ENCODE assay signal across 8 cellular contexts in genomic region chr14:31261859-31262739, GRCh38. TPM values are rescaled to one million over a fixed set of nuclear protein-coding genes. Genes with fewer than 3 reads are reported as not detected.
DNase-seq lines count a peak whose midpoint lies in the region; ATAC-seq, FAIRE-seq and TF ChIP-seq lines count a peak whose summit lies in the region.

No MANE protein-coding gene starts in this region.

- no peaks in the 10 kb centered on the region for H3K27me3 Mint-ChIP-seq in mesothelial cell of epicardium (ENCODE audit: low read depth)

- BruUV-seq in K562 (replicated peaks; lab: Mats Ljungman, UMichigan) = no TSS peak

- WGBS in K562 (ENCODE audit: insufficient coverage, low coverage, missing lambda C conversion rate) = 32% methylated on average over 6 of the region's 6 CpGs

- H3K9me3 ChIP-seq in K562 (replicated peaks; ENCODE audit: control insufficient read depth, insufficient read depth, low read depth, low read length) = no peaks in the 10 kb centered on the region
- H3K9me3 ChIP-seq in mucosa of rectum (ENCODE audit: control insufficient read depth in 2 of 2, low read length in 2 of 2) = no peaks in the 10 kb centered on the region
- no peaks in the 10 kb centered on the region for H3K9me3 ChIP-seq in mucosa of descending colon

- H3K27me3 ChIP-seq in K562 (ENCODE audit: control insufficient read depth in 2 of 2, insufficient read depth in 2 of 2, low read length in 2 of 2) = no peaks in the 10 kb centered on the region
- no peaks in the 10 kb centered on the region for H3K27me3 ChIP-seq in mucosa of rectum (ENCODE audit: control insufficient read depth in 2 of 2, insufficient read depth in 2 of 2, low read length in 2 of 2)

- POLR2A ChIA-PET in K562 (lab: Yijun Ruan, JAX) = interaction anchor here (0.6 to 0.9 kb wide), 2 partner anchors 8 to 56 kb away, joined by 3 to 4 read pairs; no protein-coding TSS in a partner anchor

- no peaks in the 10 kb centered on the region for H3K36me3 Mint-ChIP-seq in mesothelial cell of epicardium

- H3K9ac ChIP-seq in K562 (ENCODE audit: insufficient read depth in 1 of 2, low read depth in 2 of 2, low read length in 2 of 2) = no peak overlapping the region
- no peak overlapping the region for H3K9ac ChIP-seq in mucosa of rectum (ENCODE audit: low read depth in 1 of 2, low read length in 2 of 2)

- no peaks in the 10 kb centered on the region for H4K20me1 ChIP-seq in K562 (replicated peaks; ENCODE audit: control insufficient read depth, insufficient read depth, low read length)

- TF ChIP-seq POLR2A in K562 (conservative IDR thresholded peaks at IDR 0.05) = no peak

- H3K9me1 ChIP-seq in K562 (ENCODE audit: control insufficient read depth, insufficient read depth, low read length) = peaks cover 3% of the 10 kb centered on the region

- peak; percentile 87 for DNase-seq in COR-L47 (lab: John Stamatoyannopoulos, UW)
- DNase-seq in MV-4-11 (lab: John Stamatoyannopoulos, UW) = peak; percentile 70
- DNase-seq in K562 (ENCODE audit: extremely low read depth in 1 of 4, low spot score in 3 of 4) = no peak
- DNase-seq in mucosa of descending colon = no peak
- no peak for DNase-seq in activated T-cell treated with anti-CD3 and anti-CD28 coated beads, Interleukin-2, amount 50 U/mL, for 48 hours
- no peak for DNase-seq in mesothelial cell of epicardium (ENCODE audit: low spot score in 2 of 2, unreplicated experiment in 2 of 2)

- peaks cover 11% of the 10 kb centered on the region for H3K4me1 Mint-ChIP-seq in mesothelial cell of epicardium

- FAIRE-seq in K562 (lab: Jason Lieb, UNC) = no peak

- H3K36me3 ChIP-seq in K562 (ENCODE audit: control insufficient read depth, insufficient read depth, low read length) (no peaks in the 10 kb centered on the region), mucosa of rectum (ENCODE audit: control insufficient read depth in 2 of 2, insufficient read depth in 2 of 2, low read length in 2 of 2) (no peaks in the 10 kb centered on the region), mucosa of descending colon (ENCODE audit: low read depth) (no peaks in the 10 kb centered on the region)

- H3K27ac Mint-ChIP-seq in mesothelial cell of epicardium = no peak overlapping the region

- H3K4me3 ChIP-seq in K562 (no peak overlapping the region), mucosa of rectum (ENCODE audit: low read length in 2 of 2) (no peak overlapping the region), mucosa of descending colon (no peak overlapping the region)

- TF ChIP-seq EP300 in K562 (IDR thresholded peaks at IDR 0.05; ENCODE audit: low read length) = no peak

- no peaks in the 10 kb centered on the region for H3K79me2 ChIP-seq in K562 (ENCODE audit: control insufficient read depth, insufficient read depth, low read length)

- no peak overlapping the region for H3K4me2 ChIP-seq in K562 (ENCODE audit: insufficient read depth, low read length)

- H3K27ac ChIP-seq in K562 (ENCODE audit: extremely low read depth, low read depth, low read length) (no peak overlapping the region), mucosa of rectum (ENCODE audit: low read depth in 2 of 2, low read length in 2 of 2) (peak overlapping the region; percentile 10 to 23)

- ATAC-seq in K562 (no peak), HG03025 (IDR thresholded peaks at IDR 0.05; ENCODE audit: low FRiP score, unreplicated experiment) (no peak), mucosa of descending colon (no peak)

- peaks cover 6 to 8% of the 10 kb centered on the region in 2 experiments; a peak in 4 of 5 replicates for H3K4me1 ChIP-seq in K562 (replicated peaks in 1 of 2; ENCODE audit: control insufficient read depth in 2 of 2, insufficient read depth in 2 of 2, low read length in 2 of 2)
- H3K4me1 ChIP-seq in mucosa of rectum (ENCODE audit: control insufficient read depth in 2 of 2, insufficient read depth in 2 of 2, low read length in 2 of 2) = peaks cover 8 to 9% of the 10 kb centered on the region in 2 donors
- H3K4me1 ChIP-seq in mucosa of descending colon (ENCODE audit: low read depth) = peaks cover 12% of the 10 kb centered on the region

- no peak overlapping the region for H2AFZ ChIP-seq in K562 (ENCODE audit: low read depth, low read length)

- in situ Hi-C loops in K562 (cut with MboI) = no loop called here

- no peak for TF ChIP-seq RAD21 in K562 (CRISPR knock-in tag; conservative IDR thresholded peaks at IDR 0.05 in 1 of 2, IDR thresholded peaks at IDR 0.05 in 1 of 2)

- H3K4me3 Mint-ChIP-seq in mesothelial cell of epicardium = no peak overlapping the region

- intact Hi-C loops in K562 (cut with micrococcal nuclease) (no loop called here), mucosa of descending colon (cut with DNase I, micrococcal nuclease) (no loop called here)

- CTCF ChIA-PET in K562 (lab: Yijun Ruan, JAX; ENCODE audit: low intra/inter-chr PET ratio) = no interaction called here

- H3K9me3 Mint-ChIP-seq in mesothelial cell of epicardium = no peaks in the 10 kb centered on the region

- TF ChIP-seq CTCF in K562 (IDR thresholded peaks at IDR 0.05 in 2 of 3, conservative IDR thresholded peaks at IDR 0.05 in 1 of 3; ENCODE audit: insufficient read depth in 2 of 3, low read depth in 1 of 3, low read length in 3 of 3) (no peak), mucosa of descending colon (IDR thresholded peaks at IDR 0.05) (no peak), mesothelial cell of epicardium (IDR thresholded peaks at IDR 0.05; ENCODE audit: unreplicated experiment) (no peak)

TF ChIP-seq in K562, 482 proteins besides CTCF, POLR2A, EP300 and RAD21 (continues in another document):
- TF ChIP-seq RAD51 (IDR thresholded peaks at IDR 0.05; ENCODE audit: borderline replicate concordance, low read depth) (0 out of 2 replicates have a peak, but pooled peaks have one; percentile 33), TCF7 (IDR thresholded peaks at IDR 0.05; ENCODE audit: borderline replicate concordance) (no peak), ZNF75A (CRISPR knock-in tag; IDR thresholded peaks at IDR 0.05) (no peak), ADNP (tag; IDR thresholded peaks at IDR 0.05) (no peak), TFE3 (CRISPR knock-in tag; IDR thresholded peaks at IDR 0.05) (peak; percentile 37; the same call in 1 of the 2 replicates), PBX2 (CRISPR knock-in tag; IDR thresholded peaks at IDR 0.05; ENCODE audit: low read depth) (no peak), PBX2 (tag; conservative IDR thresholded peaks at IDR 0.05; ENCODE audit: low read depth) (peak; percentile 22; the same call in 1 of the 2 replicates)

RNA-seq across cellular contexts. Expression of gene HECTD1, which starts 54.5 kb away (rescaled TPM):
- total RNA-seq in K562 (2011; cell fraction: chromatin; rRNA removed; ENCODE audit: low replicate concordance) = 177 and 415 TPM in 2 replicates
- total RNA-seq in K562 (2011; cell fraction: nucleolus; rRNA removed) = 74.5 and 93.7 TPM in 2 replicates
- 146 and 178 TPM in 2 replicates for total RNA-seq in K562 (2011; cell fraction: nucleoplasm; rRNA removed)
- 78.1 and 78.8 TPM in 2 replicates for total RNA-seq in K562 (2014; rRNA removed)
- 111 and 118 TPM in 2 replicates for total RNA-seq in K562 (2014; rRNA removed; fragmentation: Illumina TruSeq; extraction: Trizol)
- total RNA-seq in K562 (2015; rRNA removed; fragmentation: Illumina TruSeq; extraction: Trizol) = 101 and 107 TPM in 2 replicates
- total RNA-seq in K562 (2021) = 90.4 and 90.9 TPM in 2 replicates
- 91.9 and 96.3 TPM in 2 replicates for polyA plus RNA-seq in K562 (2011; rRNA removed)
- 33.4 and 48.7 TPM in 2 replicates for polyA plus RNA-seq in K562 (2011; cell fraction: cytosol; rRNA removed)
- 139 and 144 TPM in 2 replicates for polyA plus RNA-seq in K562 (2011; cell fraction: nucleus; rRNA removed)
- polyA plus RNA-seq in K562 (2012) = 50.0 and 52.2 TPM in 2 replicates
- 56.5 and 62.8 TPM in 2 replicates for polyA plus RNA-seq in K562 (2014; fragmentation: Illumina TruSeq; extraction: Trizol)
- polyA plus RNA-seq in K562 (2014; fragmentation: Nextera tagmentation; extraction: Ambion mirVana) = 10 to 100 TPM; 27.9 to 37.2 TPM
- 47.9 and 48.0 TPM in 2 replicates for polyA plus RNA-seq in K562 (2014; rRNA removed)
- 333 and 390 TPM in 2 replicates for polyA minus RNA-seq in K562 (2011; rRNA and poly(A)+ RNA removed)
- 93.5 and 122 TPM in 2 replicates for polyA minus RNA-seq in K562 (2011; cell fraction: cytosol; rRNA and poly(A)+ RNA removed)
- polyA minus RNA-seq in K562 (2011; cell fraction: nucleus; rRNA and poly(A)+ RNA removed) = 108 and 146 TPM in 2 replicates
- total RNA-seq in mucosa of descending colon = 100 to 1,000 TPM; 124 to 160 (median 140) TPM
- 177 to 195 TPM (median 184 TPM) in 3 replicates for total RNA-seq in mesothelial cell of epicardium

Comparison
In these comparisons a context has a peak if more than half of its experiments do, and no peak if none do; other contexts are left out.
1. DNase-seq: peak in COR-L47 (single experiment) and MV-4-11 (single experiment); none in K562 (0 of 4), mucosa of descending colon (0 of 3), activated T-cell treated with anti-CD3 and anti-CD28 coated beads, Interleukin-2, amount 50 U/mL, for 48 hours (0 of 2) and mesothelial cell of epicardium (0 of 2).